In the genomic region with DNA sequence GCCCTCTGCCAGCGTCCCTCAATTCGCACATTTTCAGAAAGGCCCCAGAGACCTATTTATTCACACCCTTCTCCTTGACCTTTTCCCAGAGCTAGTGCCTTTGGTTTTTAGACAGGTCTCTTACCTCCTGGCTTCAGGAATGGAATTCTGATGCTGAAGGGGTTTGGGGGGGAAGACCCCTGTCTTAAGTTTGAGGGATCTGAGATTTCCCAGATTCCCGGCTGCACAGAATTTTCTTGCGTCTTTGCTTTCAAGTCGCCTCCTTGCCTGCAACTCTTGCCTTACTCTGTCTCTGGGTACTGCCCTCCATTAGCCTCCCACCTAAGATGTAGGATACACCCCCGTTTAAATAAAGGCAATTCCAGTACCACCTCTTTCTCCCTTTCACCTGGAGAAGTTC, we compare ENCODE assay signal across 11 cellular contexts. TPM values are rescaled to one million over a fixed set of nuclear protein-coding genes. Genes with fewer than 3 reads are reported as not detected.
DNase-seq lines count a peak whose midpoint lies in the region; ATAC-seq, FAIRE-seq and TF ChIP-seq lines count a peak whose summit lies in the region.
"Had no signal": no experiment of that assay in that cellular context is flagged by ENCODE, and none has a peak within 500 bp of the region (broad histone marks: within the 10 kb centered on the region; RNA-seq: fewer than 3 reads in every experiment).

No MANE protein-coding gene starts in this region.

- no peak for DNase-seq in CD14-positive monocyte (ENCODE audit: low spot score)
- no peak for DNase-seq in natural killer cell treated with Interleukin-12 subunit alpha and Interleukin-12 subunit beta and Interleukin-15 and Interleukin-18, amount 100 ng/mL, for 72 hours (ENCODE audit: low spot score)
- DNase-seq in H54 (ENCODE audit: insufficient read length, low spot score) = no peak
- DNase-seq in cortex of kidney (lab: John Stamatoyannopoulos, UW) = no peak
- DNase-seq in AML-193 (lab: John Stamatoyannopoulos, UW) = no peak
- DNase-seq: DMS53, NCI-H1105 treated with DMSO at 0.1 percent for 48 hours, ovary had no signal

- H3K9me3 Mint-ChIP-seq in CD14-positive monocyte (peaks cover 0 to 50% (median 29%) of the 10 kb centered on the region in 7 donors), IgD-negative memory B cell (peaks cover 0 to 14% (median 0%) of the 10 kb centered on the region in 3 donors)
- no peaks in the 10 kb centered on the region for H3K9me3 Mint-ChIP-seq in natural killer cell treated with Interleukin-12 subunit alpha and Interleukin-12 subunit beta and Interleukin-15 and Interleukin-18, amount 100 ng/mL, for 72 hours

- H3K4me3 ChIP-seq in duodenal mucosa (ENCODE audit: low read depth in 1 of 2, low read length in 2 of 2) = peak overlapping the region; percentile 59 to 65
- H3K4me3 ChIP-seq: ovary had no signal

- no peak for TF ChIP-seq CTCF in CD14-positive monocyte (IDR thresholded peaks at IDR 0.05)

- peaks cover 90 to 98% (median 93%) of the 10 kb centered on the region in 3 donors for H3K27me3 Mint-ChIP-seq in CD14-positive monocyte (ENCODE audit: low read depth in 3 of 3)
- peaks cover 63% of the 10 kb centered on the region for H3K27me3 Mint-ChIP-seq in IgD-negative memory B cell
- H3K27me3 Mint-ChIP-seq in natural killer cell treated with Interleukin-12 subunit alpha and Interleukin-12 subunit beta and Interleukin-15 and Interleukin-18, amount 100 ng/mL, for 72 hours = peaks cover 13 to 15% of the 10 kb centered on the region in 2 donors

- H3K4me1 Mint-ChIP-seq in CD14-positive monocyte = peaks cover 57% of the 10 kb centered on the region
- H3K4me1 Mint-ChIP-seq in IgD-negative memory B cell = peaks cover 28 to 47% (median 33%) of the 10 kb centered on the region in 3 donors
- H3K4me1 Mint-ChIP-seq in natural killer cell treated with Interleukin-12 subunit alpha and Interleukin-12 subunit beta and Interleukin-15 and Interleukin-18, amount 100 ng/mL, for 72 hours (ENCODE audit: low read depth in 2 of 2) = peaks cover 58 to 65% of the 10 kb centered on the region in 2 donors

- peaks cover 4 to 35% of the 10 kb centered on the region in 2 donors for H3K4me1 ChIP-seq in duodenal mucosa (ENCODE audit: control insufficient read depth in 1 of 2, insufficient read depth in 2 of 2, low read length in 2 of 2)

- no peak for ATAC-seq in natural killer cell treated with Interleukin-12 subunit alpha and Interleukin-12 subunit beta and Interleukin-15 and Interleukin-18, amount 100 ng/mL, for 72 hours
- ATAC-seq in GM21786 (IDR thresholded peaks at IDR 0.05; ENCODE audit: unreplicated experiment) = no peak

- H3K4me3 Mint-ChIP-seq in CD14-positive monocyte (peak overlapping the region; percentile 56 to 92), IgD-negative memory B cell (peak overlapping the region; percentile 68 to 86 (median 80))
- H3K4me3 Mint-ChIP-seq in natural killer cell treated with Interleukin-12 subunit alpha and Interleukin-12 subunit beta and Interleukin-15 and Interleukin-18, amount 100 ng/mL, for 72 hours = peak overlapping the region; percentile 98

- no peak overlapping the region for H3K27ac ChIP-seq in duodenal mucosa (ENCODE audit: low read depth, low read length)
- H3K27ac ChIP-seq: ovary had no signal

- peak overlapping the region; percentile 25 to 30 for H3K9ac ChIP-seq in duodenal mucosa (ENCODE audit: low read depth in 1 of 2, low read length in 2 of 2)

- H3K9me3 ChIP-seq in duodenal mucosa (ENCODE audit: control insufficient read depth in 1 of 2, low read length in 2 of 2) = no peaks in the 10 kb centered on the region
- H3K9me3 ChIP-seq: ovary had no signal

- no peaks in the 10 kb centered on the region for H3K36me3 ChIP-seq in duodenal mucosa (ENCODE audit: control insufficient read depth in 1 of 2, insufficient read depth in 2 of 2, low read length in 2 of 2)
- H3K36me3 ChIP-seq: ovary had no signal

- peak overlapping the region in 1 of 7 donors; percentile 60 for H3K27ac Mint-ChIP-seq in CD14-positive monocyte
- H3K27ac Mint-ChIP-seq in IgD-negative memory B cell = peak overlapping the region; percentile 0 to 81 (median 69)
- H3K27ac Mint-ChIP-seq in natural killer cell treated with Interleukin-12 subunit alpha and Interleukin-12 subunit beta and Interleukin-15 and Interleukin-18, amount 100 ng/mL, for 72 hours = peak overlapping the region; percentile 93 to 99

- no peak for TF ChIP-seq POLR2A in H54 (IDR thresholded peaks at IDR 0.05; ENCODE audit: low read depth, low read length)

- intact Hi-C loops in CD14-positive monocyte (cut with micrococcal nuclease) = no loop called here

- FAIRE-seq in H54 (lab: Jason Lieb, UNC) = no peak

- H3K36me3 Mint-ChIP-seq in CD14-positive monocyte (peaks cover 7 to 21% of the 10 kb centered on the region in 2 donors), IgD-negative memory B cell (no peaks in the 10 kb centered on the region)
- H3K36me3 Mint-ChIP-seq in natural killer cell treated with Interleukin-12 subunit alpha and Interleukin-12 subunit beta and Interleukin-15 and Interleukin-18, amount 100 ng/mL, for 72 hours = no peaks in the 10 kb centered on the region

- H3K27me3 ChIP-seq in duodenal mucosa (ENCODE audit: control insufficient read depth in 1 of 2, insufficient read depth in 2 of 2, low read length in 2 of 2) = peaks cover 71 to 83% of the 10 kb centered on the region in 2 donors

RNA-seq across cellular contexts. Expression of gene GATA3, which starts 1.9 kb away (rescaled TPM):
- polyA plus RNA-seq in CD14-positive monocyte (under 1 TPM in 1 of 2 donors, not detected in 1; 0.07 TPM), IgD-negative memory B cell (2.0 TPM)
- total RNA-seq in natural killer cell treated with Interleukin-12 subunit alpha and Interleukin-12 subunit beta and Interleukin-15 and Interleukin-18, amount 100 ng/mL, for 72 hours = 10 to 100 TPM in 1 of 2 donors, 1 to 10 TPM in 1; 7.6 to 10.9 TPM
